Comparison of ENCODE assay signal across 1 cellular context in genomic region chr17:77208217-77208808, GRCh38.
TF ChIP-seq lines count a peak whose summit lies in the region.

No MANE protein-coding gene starts in this region.

TF ChIP-seq in HepG2, 621 proteins besides CTCF, POLR2A, EP300 and RAD21 (continued from another document and continues in another):
- TF ChIP-seq SOX13 (IDR thresholded peaks at IDR 0.05), result no peak
- peak in 1 of 2 experiments; percentile 71; a peak in 2 of 4 replicates for TF ChIP-seq SOX13 (CRISPR knock-in tag; conservative IDR thresholded peaks at IDR 0.05 in 1 of 2, IDR thresholded peaks at IDR 0.05 in 1 of 2)
- TF ChIP-seq ZNF468 (CRISPR knock-in tag; IDR thresholded peaks at IDR 0.05), result peak; percentile 64; the same call in 1 of the 2 replicates
- 0 out of 2 replicates have a peak, but pooled peaks have one; percentile 37 for TF ChIP-seq ZNF670 (CRISPR knock-in tag; IDR thresholded peaks at IDR 0.05; ENCODE audit: borderline replicate concordance)
- TF ChIP-seq SMAD9 (CRISPR knock-in tag; IDR thresholded peaks at IDR 0.05), result 0 out of 2 replicates have a peak, but pooled peaks have one; percentile 39
- peak; percentile 66; the same call in 1 of the 2 replicates for TF ChIP-seq MIXL1 (CRISPR knock-in tag; IDR thresholded peaks at IDR 0.05)
- peak; percentile 49; the same call in 1 of the 2 replicates for TF ChIP-seq SIX4 (CRISPR knock-in tag; IDR thresholded peaks at IDR 0.05)
- no peak for TF ChIP-seq ZBTB40 (IDR thresholded peaks at IDR 0.05)
- TF ChIP-seq ZBTB40 (CRISPR knock-in tag; IDR thresholded peaks at IDR 0.05), result no peak
- TF ChIP-seq HNF1A (IDR thresholded peaks at IDR 0.05; ENCODE audit: low read depth), result no peak
- no peak for TF ChIP-seq HNF1A (CRISPR knock-in tag; IDR thresholded peaks at IDR 0.05; ENCODE audit: borderline replicate concordance)
- TF ChIP-seq ZNF12 (CRISPR knock-in tag; IDR thresholded peaks at IDR 0.05), result no peak
- peak; percentile 62 for TF ChIP-seq CREM (IDR thresholded peaks at IDR 0.05)
- no peak for TF ChIP-seq CREM (CRISPR knock-in tag; IDR thresholded peaks at IDR 0.05)
- TF ChIP-seq ZNF530 (CRISPR knock-in tag; IDR thresholded peaks at IDR 0.05; ENCODE audit: low read depth), result no peak
- no peak for TF ChIP-seq ZNF737 (CRISPR knock-in tag; IDR thresholded peaks at IDR 0.05; ENCODE audit: borderline replicate concordance)
- TF ChIP-seq HDAC1 (CRISPR knock-in tag; IDR thresholded peaks at IDR 0.05), result peak; percentile 37; the same call in 1 of the 2 replicates
- TF ChIP-seq ZIK1 (CRISPR knock-in tag; IDR thresholded peaks at IDR 0.05; ENCODE audit: borderline replicate concordance, low read depth), result no peak
- TF ChIP-seq RFXANK (CRISPR knock-in tag; IDR thresholded peaks at IDR 0.05), result no peak
- TF ChIP-seq ZNF770 (CRISPR knock-in tag; IDR thresholded peaks at IDR 0.05), result peak; percentile 66; the same call in 1 of the 2 replicates
- no peak for TF ChIP-seq KLF15 (CRISPR knock-in tag; IDR thresholded peaks at IDR 0.05; ENCODE audit: borderline replicate concordance)
- no peak; the same call in 1 of the 2 replicates for TF ChIP-seq CHD4 (IDR thresholded peaks at IDR 0.05; ENCODE audit: borderline replicate concordance, low read length)
- peak; percentile 78 for TF ChIP-seq ZSCAN9 (CRISPR knock-in tag; IDR thresholded peaks at IDR 0.05; ENCODE audit: borderline replicate concordance)
- TF ChIP-seq ATF4 (CRISPR knock-in tag; IDR thresholded peaks at IDR 0.05), result 0 out of 4 replicates have a peak, but pooled peaks of 1 of the 2 experiments have one; percentile 13
- TF ChIP-seq PHF20 (CRISPR knock-in tag; IDR thresholded peaks at IDR 0.05), result no peak
- no peak for TF ChIP-seq ATM (IDR thresholded peaks at IDR 0.05; ENCODE audit: borderline replicate concordance)
- peak; percentile 68 for TF ChIP-seq SKI (IDR thresholded peaks at IDR 0.05; ENCODE audit: partially characterized antibody)
- TF ChIP-seq ZNF614 (CRISPR knock-in tag; IDR thresholded peaks at IDR 0.05; ENCODE audit: borderline replicate concordance), result peak; percentile 54; the same call in 1 of the 2 replicates
- TF ChIP-seq TFDP2 (CRISPR knock-in tag; IDR thresholded peaks at IDR 0.05), result 0 out of 2 replicates have a peak, but pooled peaks have one; percentile 36
- TF ChIP-seq AHR (CRISPR knock-in tag; IDR thresholded peaks at IDR 0.05), result 0 out of 2 replicates have a peak, but pooled peaks have one; percentile 27
- no peak for TF ChIP-seq ZNF768 (CRISPR knock-in tag; IDR thresholded peaks at IDR 0.05)
- TF ChIP-seq ZBTB46 (CRISPR knock-in tag; IDR thresholded peaks at IDR 0.05; ENCODE audit: borderline replicate concordance), result no peak
- TF ChIP-seq SNAPC2 (CRISPR knock-in tag; IDR thresholded peaks at IDR 0.05), result 0 out of 2 replicates have a peak, but pooled peaks have one; percentile 75
- TF ChIP-seq MEIS2 (CRISPR knock-in tag; IDR thresholded peaks at IDR 0.05), result peak; percentile 80
- TF ChIP-seq NCOA1 (CRISPR knock-in tag; IDR thresholded peaks at IDR 0.05), result peak; percentile 60; the same call in 1 of the 2 replicates
- TF ChIP-seq ZNF224 (CRISPR knock-in tag; IDR thresholded peaks at IDR 0.05), result no peak
- peak; percentile 52; the same call in 1 of the 2 replicates for TF ChIP-seq KMT2B (CRISPR knock-in tag; IDR thresholded peaks at IDR 0.05)
- 0 out of 2 replicates have a peak, but pooled peaks have one; percentile 34 for TF ChIP-seq SIN3A (IDR thresholded peaks at IDR 0.05; ENCODE audit: borderline replicate concordance, low read depth, low read length)
- TF ChIP-seq GABPB1 (CRISPR knock-in tag; IDR thresholded peaks at IDR 0.05), result peak; percentile 36; the same call in 1 of the 2 replicates
- peak; percentile 75 for TF ChIP-seq GATAD2A (CRISPR knock-in tag; IDR thresholded peaks at IDR 0.05)
- peak; percentile 57 for TF ChIP-seq ZNF781 (CRISPR knock-in tag; IDR thresholded peaks at IDR 0.05; ENCODE audit: borderline replicate concordance, not compliant biosample characterization)
- TF ChIP-seq NR2F6 (IDR thresholded peaks at IDR 0.05), result no peak; the same call in 1 of the 2 replicates
- peak; percentile 33; the same call in 1 of the 2 replicates for TF ChIP-seq NR2F6 (CRISPR knock-in tag; IDR thresholded peaks at IDR 0.05)
